In genomic region chr14:77950371-77950770, GRCh38 we compare ENCODE assay signal across 11 cellular contexts.
"Had no signal": no experiment of that assay in that cellular context is flagged by ENCODE, and none has a peak within 500 bp of the region (broad histone marks: within the 10 kb centered on the region; RNA-seq: fewer than 3 reads in every experiment).

No MANE protein-coding gene starts in this region.

- H3K27ac ChIP-seq: foreskin keratinocyte, left lung, tibial artery had no signal

- H3K27me3 ChIP-seq: foreskin keratinocyte, left lung, tibial artery, uterus had no signal

- H3K4me3 ChIP-seq: left lung, tibial artery, uterus had no signal

- ATAC-seq: foreskin keratinocyte; left lung; stimulated activated naive CD8-positive, alpha-beta T cell treated with anti-CD3 and anti-CD28 coated beads, Interleukin-15, amount 100 ng/mL, for 72 hours; T-helper 17 cell had no signal

- H3K9me3 ChIP-seq: tibial artery, uterus had no signal

- H3K4me1 ChIP-seq: foreskin keratinocyte, left lung, tibial artery, uterus had no signal

- DNase-seq: activated CD4-positive, CD25-positive, alpha-beta regulatory T cell; activated naive CD4-positive, alpha-beta T cell treated with anti-CD3 and anti-CD28 coated beads, Interleukin-2, amount 50 U/mL, for 16 hours; activated T-cell treated with anti-CD3 and anti-CD28 coated beads, Interleukin-2, amount 50 U/mL, for 1 hour; foreskin keratinocyte; head of caudate nucleus; left lung; stimulated activated CD4-positive, alpha-beta T cell treated with anti-CD3 and anti-CD28 coated beads, Interleukin-4, amount 100 ng/mL, for 4 hours; stimulated activated naive CD8-positive, alpha-beta T cell treated with anti-CD3 and anti-CD28 coated beads, Interleukin-15, amount 100 ng/mL, for 72 hours; T-helper 17 cell; tibial artery had no signal
